Comparison of ENCODE assay signal across 22 cellular contexts in the genomic region with DNA sequence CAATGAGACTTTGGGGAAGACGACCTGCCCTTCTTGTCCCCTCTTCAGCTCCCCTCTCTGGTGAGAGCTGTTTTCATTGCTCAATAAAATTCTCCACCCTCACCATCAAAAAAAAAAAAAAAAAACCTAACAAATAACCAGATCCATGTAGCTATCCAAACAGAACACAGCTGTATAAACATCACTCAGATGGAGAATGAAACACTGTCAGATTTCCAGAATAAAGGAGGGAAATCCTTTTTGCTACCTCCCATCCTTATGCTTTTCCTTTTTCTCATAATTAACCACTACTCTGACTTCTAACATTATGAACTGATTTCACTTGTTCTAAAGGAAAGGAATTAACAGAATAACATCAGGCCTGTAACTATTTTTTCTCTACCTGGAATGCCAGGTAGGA.
"Had no signal": no experiment of that assay in that cellular context is flagged by ENCODE, and none has a peak within 500 bp of the region (broad histone marks: within the 10 kb centered on the region; RNA-seq: fewer than 3 reads in every experiment).

No MANE protein-coding gene starts in this region.

- H3K4me3 ChIP-seq: colonic mucosa, dorsolateral prefrontal cortex, heart right ventricle, mucosa of descending colon, right atrium auricular region, sigmoid colon, skin epidermis, testis, tibial nerve, upper lobe of right lung had no signal

- DNase-seq: colonic mucosa; dorsolateral prefrontal cortex; effector CD8-positive, alpha-beta T cell; heart right ventricle; hypothalamus; kidney glomerular epithelial cell; mucosa of descending colon; naive thymus-derived CD8-positive, alpha-beta T cell; posterior cingulate gyrus; sigmoid colon; stimulated activated CD4-positive, alpha-beta T cell treated with anti-CD3 and anti-CD28 coated beads, Interleukin-2, amount 100 ng/mL, for 24 hours; stimulated activated CD4-positive, alpha-beta T cell treated with anti-CD3 and anti-CD28 coated beads, Interleukin-4, amount 100 ng/mL, for 4 hours; stimulated activated naive B cell treated with anti-CD40 and anti-IgM and Interleukin-4, amounts not matched to agents 10 μg/mL and 1 μg/mL and 100 μg/mL, for 72 hours; stimulated activated naive CD8-positive, alpha-beta T cell treated with anti-CD3 and anti-CD28 coated beads, Interleukin-15, amount 100 ng/mL, for 72 hours; testis; upper lobe of right lung had no signal

- FAIRE-seq: islet of Langerhans had no signal

- ATAC-seq: esophagus mucosa; heart right ventricle; mucosa of descending colon; naive thymus-derived CD8-positive, alpha-beta T cell; stimulated activated naive B cell treated with anti-CD40 and anti-IgM and Interleukin-4, amounts not matched to agents 10 μg/mL and 1 μg/mL and 100 μg/mL, for 72 hours; stimulated activated naive CD8-positive, alpha-beta T cell treated with anti-CD3 and anti-CD28 coated beads, Interleukin-15, amount 100 ng/mL, for 72 hours; upper lobe of right lung had no signal

- H3K4me1 ChIP-seq: colonic mucosa, heart right ventricle, right atrium auricular region, sigmoid colon, testis, tibial nerve, upper lobe of right lung had no signal

- H3K9me3 ChIP-seq: colonic mucosa, heart right ventricle, mucosa of descending colon, neutrophil, right atrium auricular region, sigmoid colon, testis, tibial nerve, upper lobe of right lung had no signal

- H3K36me3 ChIP-seq: colonic mucosa, heart right ventricle, neutrophil, right atrium auricular region, sigmoid colon, tibial nerve, upper lobe of right lung had no signal

- H3K27ac ChIP-seq: colonic mucosa, dorsolateral prefrontal cortex, heart right ventricle, neutrophil, right atrium auricular region, sigmoid colon, skin epidermis, testis, tibial nerve, upper lobe of right lung had no signal

- H3K27me3 ChIP-seq: colonic mucosa, heart right ventricle, neutrophil, right atrium auricular region, sigmoid colon, testis, tibial nerve, upper lobe of right lung had no signal
